In the genomic region with DNA sequence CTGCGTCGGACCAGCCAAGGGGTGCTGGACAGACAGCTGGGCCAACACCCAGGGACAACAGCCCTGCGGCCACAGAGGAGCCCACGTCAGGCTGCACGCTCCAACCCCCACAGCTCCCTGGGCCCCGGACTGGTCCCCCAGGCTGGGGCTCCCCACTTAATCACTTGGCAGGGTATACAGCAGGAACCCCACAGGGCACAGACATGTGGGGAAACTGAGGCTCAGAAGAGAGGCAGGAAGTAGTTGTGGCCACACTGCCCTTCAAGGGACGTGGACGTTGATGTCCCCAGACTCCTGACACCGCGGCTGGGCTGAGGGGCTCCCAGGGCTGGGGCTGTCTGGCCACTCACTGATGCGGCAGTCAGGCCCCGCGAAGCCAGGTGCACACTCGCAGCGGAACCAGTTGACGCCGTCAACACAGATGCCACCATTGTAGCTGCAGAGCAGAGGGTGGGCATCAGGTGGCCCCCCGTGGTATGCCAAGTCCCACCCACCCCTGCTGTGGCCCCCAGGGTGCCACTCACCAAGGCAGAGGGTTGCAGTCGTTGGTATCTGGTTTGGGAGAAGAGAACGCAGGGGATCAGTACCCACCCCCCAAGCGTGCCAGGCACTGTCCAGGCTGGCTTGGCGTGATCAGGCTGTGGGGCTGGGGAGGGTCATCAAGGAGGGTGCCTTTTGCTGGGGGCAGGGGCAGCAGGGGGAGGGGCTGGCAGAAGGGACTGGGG, we compare ENCODE assay signal across 16 cellular contexts.
"Had no signal": no experiment of that assay in that cellular context is flagged by ENCODE, and none has a peak within 500 bp of the region (broad histone marks: within the 10 kb centered on the region; RNA-seq: fewer than 3 reads in every experiment).

No MANE protein-coding gene starts in this region.

- H3K9me3 Mint-ChIP-seq: activated naive CD8-positive, alpha-beta T cell treated with anti-CD3 and anti-CD28 coated beads, Interleukin-2, amount 50 U/mL, for 24 hours; dendritic cell treated with granulocyte-macrophage colony-stimulating factor and Interleukin-4, amounts not matched to agents 40 ng/mL and 50 ng/mL, for 4 days; memory B cell; naive thymus-derived CD8-positive, alpha-beta T cell; WTC11 had no signal

- H3K9me3 ChIP-seq: prostate gland, right lobe of liver, thyroid gland had no signal

- H3K36me3 ChIP-seq: prostate gland, right lobe of liver, thyroid gland had no signal

- H3K4me3 ChIP-seq: prostate gland, right lobe of liver, thyroid gland had no signal

- H3K4me1 Mint-ChIP-seq: activated CD4-positive, alpha-beta T cell treated with anti-CD3 and anti-CD28 coated beads, Interleukin-2, amount 10 ng/mL, durations not matched to agents 24 days and 14 days; activated naive CD8-positive, alpha-beta T cell treated with anti-CD3 and anti-CD28 coated beads, Interleukin-2, amount 50 U/mL, for 24 hours; memory B cell; naive thymus-derived CD8-positive, alpha-beta T cell; T-helper 17 cell; WTC11 had no signal

- H3K4me3 Mint-ChIP-seq: activated CD4-positive, alpha-beta T cell treated with anti-CD3 and anti-CD28 coated beads, Interleukin-2, amount 10 ng/mL, durations not matched to agents 24 days and 14 days; activated naive CD8-positive, alpha-beta T cell treated with anti-CD3 and anti-CD28 coated beads, Interleukin-2, amount 50 U/mL, for 24 hours; dendritic cell treated with granulocyte-macrophage colony-stimulating factor and Interleukin-4, amounts not matched to agents 40 ng/mL and 50 ng/mL, for 4 days; memory B cell; naive thymus-derived CD8-positive, alpha-beta T cell; T-helper 17 cell; WTC11 had no signal

- DNase-seq: activated CD4-positive, alpha-beta T cell treated with anti-CD3 and anti-CD28 coated beads, Interleukin-2, amount 10 ng/mL, durations not matched to agents 24 days and 14 days; activated CD8-positive, alpha-beta memory T cell treated with anti-CD3 and anti-CD28 coated beads, Interleukin-2, amount 50 U/mL, for 48 hours; activated naive CD4-positive, alpha-beta T cell treated with Interleukin-2 at 50 U/mL for 16 hours; activated naive CD8-positive, alpha-beta T cell treated with anti-CD3 and anti-CD28 coated beads, Interleukin-2, amount 50 U/mL, for 24 hours; cerebellar nuclear complex; effector memory CD4-positive, alpha-beta T cell; left colon; occipital lobe had no signal

- ATAC-seq: activated naive CD8-positive, alpha-beta T cell treated with anti-CD3 and anti-CD28 coated beads, Interleukin-2, amount 50 U/mL, for 24 hours; left colon; naive thymus-derived CD8-positive, alpha-beta T cell; right lobe of liver; T-helper 17 cell; WTC11 had no signal

- H3K27me3 ChIP-seq: right lobe of liver, thyroid gland had no signal

- H3K27me3 Mint-ChIP-seq: activated CD4-positive, alpha-beta T cell treated with anti-CD3 and anti-CD28 coated beads, Interleukin-2, amount 10 ng/mL, durations not matched to agents 24 days and 14 days; activated naive CD8-positive, alpha-beta T cell treated with anti-CD3 and anti-CD28 coated beads, Interleukin-2, amount 50 U/mL, for 24 hours; dendritic cell treated with granulocyte-macrophage colony-stimulating factor and Interleukin-4, amounts not matched to agents 40 ng/mL and 50 ng/mL, for 4 days; naive thymus-derived CD8-positive, alpha-beta T cell; T-helper 17 cell had no signal

- H3K4me1 ChIP-seq: prostate gland, right lobe of liver, thyroid gland had no signal

- H3K36me3 Mint-ChIP-seq: memory B cell; naive thymus-derived CD8-positive, alpha-beta T cell had no signal

- H3K27ac ChIP-seq: prostate gland, right lobe of liver, thyroid gland had no signal
